8 cellular contexts compared by ENCODE assay signal in genomic region chr20:13261460-13262301, GRCh38. TPM values are rescaled to one million over a fixed set of nuclear protein-coding genes. Genes with fewer than 3 reads are reported as not detected.
DNase-seq lines count a peak whose midpoint lies in the region; ATAC-seq, FAIRE-seq and TF ChIP-seq lines count a peak whose summit lies in the region.

No MANE protein-coding gene starts in this region.

- peak in 1 of 2 experiments; percentile 39; a peak in 2 of 4 replicates for TF ChIP-seq RAD21 in K562 (CRISPR knock-in tag; conservative IDR thresholded peaks at IDR 0.05 in 1 of 2, IDR thresholded peaks at IDR 0.05 in 1 of 2)

- POLR2A ChIA-PET in K562 (lab: Yijun Ruan, JAX) = interaction anchor here (0.5 to 0.7 kb wide), 2 partner anchors 322 to 847 kb away, joined by 3 to 4 read pairs; no protein-coding TSS in a partner anchor

- H3K9me3 ChIP-seq in Karpas-422 (ENCODE audit: low read length) (no peaks in the 10 kb centered on the region), K562 (replicated peaks; ENCODE audit: control insufficient read depth, insufficient read depth, low read depth, low read length) (no peaks in the 10 kb centered on the region)

- peak; percentile 51 to 74 (median 56) for TF ChIP-seq CTCF in K562 (IDR thresholded peaks at IDR 0.05 in 2 of 3, conservative IDR thresholded peaks at IDR 0.05 in 1 of 3; ENCODE audit: insufficient read depth in 2 of 3, low read depth in 1 of 3, low read length in 3 of 3)

- ATAC-seq in GM21515 (IDR thresholded peaks at IDR 0.05; ENCODE audit: unreplicated experiment) (peak; percentile 61), K562 (peak; percentile 96)

- H3K9ac ChIP-seq in Karpas-422 (ENCODE audit: low read length) (no peak overlapping the region), K562 (ENCODE audit: insufficient read depth in 1 of 2, low read depth in 2 of 2, low read length in 2 of 2) (no peak overlapping the region)

- H4K20me1 ChIP-seq in Karpas-422 (ENCODE audit: insufficient read depth, low read depth, low read length) = no peaks in the 10 kb centered on the region
- no peaks in the 10 kb centered on the region for H4K20me1 ChIP-seq in K562 (replicated peaks; ENCODE audit: control insufficient read depth, insufficient read depth, low read length)

- H3K4me3 ChIP-seq in Karpas-422 (ENCODE audit: low read length) (no peak overlapping the region), K562 (no peak overlapping the region)

- H3K27me3 ChIP-seq in Karpas-422 (ENCODE audit: low read length) = no peaks in the 10 kb centered on the region
- H3K27me3 ChIP-seq in K562 (ENCODE audit: control insufficient read depth in 2 of 2, insufficient read depth in 2 of 2, low read length in 2 of 2) = no peaks in the 10 kb centered on the region

- no peak for TF ChIP-seq EP300 in K562 (IDR thresholded peaks at IDR 0.05; ENCODE audit: low read length)

- DNase-seq in DMS53 treated with DMSO at 0.1 percent for 48 hours (lab: John Stamatoyannopoulos, UW; ENCODE audit: unreplicated experiment) (peak; percentile 41), Karpas-422 (peak; percentile 78), T1000 (lab: John Stamatoyannopoulos, UW) (peak; percentile 28), K562 (ENCODE audit: extremely low read depth in 1 of 4, low spot score in 3 of 4) (peak; percentile 42 to 56 (median 50)), kidney glomerular epithelial cell (lab: John Stamatoyannopoulos, UW) (peak; percentile 64), GDM1 (lab: John Stamatoyannopoulos, UW) (no peak)
- DNase-seq in stimulated activated CD8-positive, alpha-beta memory T cell treated with anti-CD3 and anti-CD28 coated beads, Interleukin-12 subunit alpha, Interleukin-12 subunit beta, amount 100 ng/mL, for 1 hour (ENCODE audit: low read depth) = peak; percentile 50

- peak; percentile 26 for FAIRE-seq in K562 (lab: Jason Lieb, UNC)

- no peaks in the 10 kb centered on the region for H3K79me2 ChIP-seq in Karpas-422 (ENCODE audit: low read length)
- no peaks in the 10 kb centered on the region for H3K79me2 ChIP-seq in K562 (ENCODE audit: control insufficient read depth, insufficient read depth, low read length)

- no peak overlapping the region for H3K4me2 ChIP-seq in Karpas-422 (ENCODE audit: low read depth, low read length, poor library complexity, severe bottlenecking)
- H3K4me2 ChIP-seq in K562 (ENCODE audit: insufficient read depth, low read length) = no peak overlapping the region

- H3K36me3 ChIP-seq in Karpas-422 (ENCODE audit: insufficient read depth, low read length) (no peaks in the 10 kb centered on the region), K562 (ENCODE audit: control insufficient read depth, insufficient read depth, low read length) (no peaks in the 10 kb centered on the region)

- no peaks in the 10 kb centered on the region for H3K9me2 ChIP-seq in Karpas-422 (replicated peaks; ENCODE audit: insufficient read depth, low read length)

- CTCF ChIA-PET in K562 (lab: Yijun Ruan, JAX; ENCODE audit: low intra/inter-chr PET ratio) = no interaction called here

- H3K27ac ChIP-seq in Karpas-422 (ENCODE audit: low read length) (no peak overlapping the region), K562 (ENCODE audit: extremely low read depth, low read depth, low read length) (no peak overlapping the region)

- H3K4me1 ChIP-seq in Karpas-422 (ENCODE audit: low read length) (no peaks in the 10 kb centered on the region), K562 (replicated peaks in 1 of 2; ENCODE audit: control insufficient read depth in 2 of 2, insufficient read depth in 2 of 2, low read length in 2 of 2) (no peaks in the 10 kb centered on the region)

- in situ Hi-C loops in K562 (cut with MboI) = no loop called here

- WGBS in K562 (ENCODE audit: insufficient coverage, low coverage, missing lambda C conversion rate) = 5% methylated on average over 7 of the region's 8 CpGs

- intact Hi-C loops in K562 (cut with micrococcal nuclease) = loop anchor here (2.0 kb wide), 1 partner anchor 143 kb away; no protein-coding TSS in a partner anchor

- no peaks in the 10 kb centered on the region for H3K9me1 ChIP-seq in K562 (ENCODE audit: control insufficient read depth, insufficient read depth, low read length)

- TF ChIP-seq POLR2A in K562 (conservative IDR thresholded peaks at IDR 0.05) = no peak

- H2AFZ ChIP-seq in Karpas-422 (ENCODE audit: low read length) (no peak overlapping the region), K562 (ENCODE audit: low read depth, low read length) (no peak overlapping the region)

- no TSS peak for BruUV-seq in K562 (replicated peaks; lab: Mats Ljungman, UMichigan)

TF ChIP-seq in K562, 482 proteins besides CTCF, POLR2A, EP300 and RAD21:
- TF ChIP-seq SRF (CRISPR knock-in tag; IDR thresholded peaks at IDR 0.05) (no peak), SMC3 (conservative IDR thresholded peaks at IDR 0.05; ENCODE audit: insufficient read depth, low read depth, low read length) (0 out of 2 replicates have a peak, but pooled peaks have one; percentile 28), HLTF (IDR thresholded peaks at IDR 0.05) (no peak)

RNA-seq across cellular contexts. Expression of gene ISM1, which starts 40.6 kb away (rescaled TPM):
- not detected in 2 replicates for total RNA-seq in Karpas-422 (2014; rRNA removed; shearing (Covaris generic); ENCODE audit: low replicate concordance)
- not detected in 2 replicates for total RNA-seq in K562 (2011; cell fraction: chromatin; rRNA removed; ENCODE audit: low replicate concordance)
- total RNA-seq in K562 (2011; cell fraction: nucleolus; rRNA removed) = not detected in 2 replicates
- not detected in 2 replicates for total RNA-seq in K562 (2011; cell fraction: nucleoplasm; rRNA removed)
- not detected in 2 replicates for total RNA-seq in K562 (2014; rRNA removed)
- not detected in 2 replicates for total RNA-seq in K562 (2014; rRNA removed; fragmentation: Illumina TruSeq; extraction: Trizol)
- not detected in 2 replicates for total RNA-seq in K562 (2015; rRNA removed; fragmentation: Illumina TruSeq; extraction: Trizol)
- total RNA-seq in K562 (2021) = not detected in 2 replicates
- polyA plus RNA-seq in K562 (2011; rRNA removed) = not detected in 2 replicates
- not detected in 2 replicates for polyA plus RNA-seq in K562 (2011; cell fraction: cytosol; rRNA removed)
- not detected in 2 replicates for polyA plus RNA-seq in K562 (2011; cell fraction: nucleus; rRNA removed)
- polyA plus RNA-seq in K562 (2012) = not detected in 2 replicates
- not detected in 2 replicates for polyA plus RNA-seq in K562 (2014; fragmentation: Illumina TruSeq; extraction: Trizol)
- polyA plus RNA-seq in K562 (2014; fragmentation: Nextera tagmentation; extraction: Ambion mirVana) = not detected
- polyA plus RNA-seq in K562 (2014; rRNA removed) = not detected in 2 replicates
- not detected in 2 replicates for polyA minus RNA-seq in K562 (2011; rRNA and poly(A)+ RNA removed)
- polyA minus RNA-seq in K562 (2011; cell fraction: cytosol; rRNA and poly(A)+ RNA removed) = not detected in 2 replicates
- polyA minus RNA-seq in K562 (2011; cell fraction: nucleus; rRNA and poly(A)+ RNA removed) = not detected in 2 replicates
